Comparison of ENCODE assay signal across 19 cellular contexts in genomic region chr10:26489081-26489480, GRCh38. TPM values are rescaled to one million over a fixed set of nuclear protein-coding genes. Genes with fewer than 3 reads are reported as not detected.
DNase-seq lines count a peak whose midpoint lies in the region; ATAC-seq and TF ChIP-seq lines count a peak whose summit lies in the region.
"Had no signal": no experiment of that assay in that cellular context is flagged by ENCODE, and none has a peak within 500 bp of the region (broad histone marks: within the 10 kb centered on the region; RNA-seq: fewer than 3 reads in every experiment).

No MANE protein-coding gene starts in this region.

- no peak for DNase-seq in activated CD4-positive, alpha-beta T cell treated with anti-CD3 and anti-CD28 coated beads, Interleukin-2, amount 10 ng/mL, durations not matched to agents 24 days and 14 days
- no peak for DNase-seq in activated CD4-positive, alpha-beta T cell treated with anti-CD3 and anti-CD28 coated beads for 4 hours
- DNase-seq in HCT116 (ENCODE audit: low read depth, low spot score) (no peak), osteoblast (ENCODE audit: insufficient read length, low spot score, missing footprints) (no peak), NCI-H2227 (lab: John Stamatoyannopoulos, UW; ENCODE audit: unreplicated experiment) (no peak), NCI-H524 (lab: John Stamatoyannopoulos, UW) (no peak)
- DNase-seq in activated naive CD8-positive, alpha-beta T cell treated with anti-CD3 and anti-CD28 coated beads, Interleukin-2, amount 10 ng/mL, durations not matched to agents 7 days and 5 days, result no peak
- DNase-seq: activated CD4-positive, CD25-positive, alpha-beta regulatory T cell; islet precursor cell; naive B cell; NCI-H1436 treated with DMSO at 0.1 percent for 48 hours; PC-9 had no signal

- POLR2A ChIA-PET in HCT116 (lab: Charles Lee), result no interaction called here
- POLR2A ChIA-PET in activated naive CD8-positive, alpha-beta T cell treated with anti-CD3 and anti-CD28 coated beads, Interleukin-2, amount 10 ng/mL, durations not matched to agents 7 days and 5 days (lab: Charles Lee), result interaction anchor here (0.5 kb wide), 1 partner anchor 9 kb away, joined by 3 read pairs; no protein-coding TSS in a partner anchor

- H3K4me1 Mint-ChIP-seq in activated CD4-positive, alpha-beta T cell treated with anti-CD3 and anti-CD28 coated beads, Interleukin-2, amount 10 ng/mL, durations not matched to agents 24 days and 14 days, result peaks cover 41% of the 10 kb centered on the region
- peaks cover 38% of the 10 kb centered on the region for H3K4me1 Mint-ChIP-seq in activated naive CD8-positive, alpha-beta T cell treated with anti-CD3 and anti-CD28 coated beads, Interleukin-2, amount 10 ng/mL, durations not matched to agents 7 days and 5 days

- no peak for TF ChIP-seq POLR2A in HCT116 (IDR thresholded peaks at IDR 0.05; ENCODE audit: borderline replicate concordance, extremely low read depth, insufficient read depth, insufficient read length)

- no peak for TF ChIP-seq RAD21 in HCT116 (IDR thresholded peaks at IDR 0.05; ENCODE audit: low read depth)

- H3K27ac Mint-ChIP-seq in activated CD4-positive, alpha-beta T cell treated with anti-CD3 and anti-CD28 coated beads, Interleukin-2, amount 10 ng/mL, durations not matched to agents 24 days and 14 days, result peak overlapping the region; percentile 96
- peak overlapping the region; percentile 94 for H3K27ac Mint-ChIP-seq in activated naive CD8-positive, alpha-beta T cell treated with anti-CD3 and anti-CD28 coated beads, Interleukin-2, amount 10 ng/mL, durations not matched to agents 7 days and 5 days
- H3K27ac Mint-ChIP-seq: GM23338 had no signal

- H3K79me2 ChIP-seq in HCT116 (ENCODE audit: insufficient read depth, low read length), result no peaks in the 10 kb centered on the region
- H3K79me2 ChIP-seq in osteoblast (ENCODE audit: insufficient read depth, low read length), result no peaks in the 10 kb centered on the region

- CTCF ChIA-PET in HCT116 (lab: Charles Lee), result no interaction called here

- H3K9me2 ChIP-seq in HCT116 (ENCODE audit: insufficient read depth), result no peaks in the 10 kb centered on the region

- ATAC-seq in HCT116 (no peak), HG02852 (IDR thresholded peaks at IDR 0.05; ENCODE audit: unreplicated experiment) (no peak)
- no peak for ATAC-seq in activated naive CD8-positive, alpha-beta T cell treated with anti-CD3 and anti-CD28 coated beads, Interleukin-2, amount 10 ng/mL, durations not matched to agents 7 days and 5 days (ENCODE audit: low read depth)
- ATAC-seq: GM23338 had no signal

- H3K36me3 ChIP-seq in HCT116 (ENCODE audit: control insufficient read depth in 1 of 2, insufficient read depth in 2 of 2, low read length in 2 of 2), result no peaks in the 10 kb centered on the region
- no peaks in the 10 kb centered on the region for H3K36me3 ChIP-seq in osteoblast (ENCODE audit: insufficient read depth, low read length)
- H3K36me3 ChIP-seq: ascending aorta, suprapubic skin had no signal

- H3K4me1 ChIP-seq in HCT116 (ENCODE audit: control insufficient read depth in 1 of 2, insufficient read depth in 2 of 2, low read length in 2 of 2) (peaks cover 8 to 26% of the 10 kb centered on the region in 2 experiments; a peak in 3 of 4 replicates), osteoblast (ENCODE audit: insufficient read depth, low read length) (peaks cover 31% of the 10 kb centered on the region)

- H3K27ac ChIP-seq in HCT116 (ENCODE audit: low read depth, low read length) (no peak overlapping the region), osteoblast (ENCODE audit: low read depth, low read length) (peak overlapping the region; percentile 99)
- H3K27ac ChIP-seq: ascending aorta, PC-9, suprapubic skin had no signal

- H3K9ac ChIP-seq in HCT116 (ENCODE audit: low read length), result no peak overlapping the region
- H3K9ac ChIP-seq: BLaER1 treated with 17β-estradiol and CSF1 and Interleukin-3, amounts not matched to agents 10 nM and 100 nM had no signal

- peak overlapping the region; percentile 68 for H3K4me3 Mint-ChIP-seq in activated CD4-positive, alpha-beta T cell treated with anti-CD3 and anti-CD28 coated beads, Interleukin-2, amount 10 ng/mL, durations not matched to agents 24 days and 14 days
- no peak overlapping the region for H3K4me3 Mint-ChIP-seq in activated naive CD8-positive, alpha-beta T cell treated with anti-CD3 and anti-CD28 coated beads, Interleukin-2, amount 10 ng/mL, durations not matched to agents 7 days and 5 days
- H3K4me3 Mint-ChIP-seq: GM23338 had no signal

- peaks cover 5% of the 10 kb centered on the region for H3K9me3 Mint-ChIP-seq in activated CD4-positive, alpha-beta T cell treated with anti-CD3 and anti-CD28 coated beads, Interleukin-2, amount 10 ng/mL, durations not matched to agents 24 days and 14 days
- H3K9me3 Mint-ChIP-seq in activated naive CD8-positive, alpha-beta T cell treated with anti-CD3 and anti-CD28 coated beads, Interleukin-2, amount 10 ng/mL, durations not matched to agents 7 days and 5 days, result peaks cover 5% of the 10 kb centered on the region

- H4K20me1 ChIP-seq in HCT116 (ENCODE audit: insufficient read depth), result no peaks in the 10 kb centered on the region; the same call in 1 of the 2 replicates
- no peaks in the 10 kb centered on the region for H4K20me1 ChIP-seq in osteoblast (ENCODE audit: insufficient read depth, low read length)

- H3K27me3 Mint-ChIP-seq in activated CD4-positive, alpha-beta T cell treated with anti-CD3 and anti-CD28 coated beads, Interleukin-2, amount 10 ng/mL, durations not matched to agents 24 days and 14 days, result no peaks in the 10 kb centered on the region
- no peaks in the 10 kb centered on the region for H3K27me3 Mint-ChIP-seq in activated naive CD8-positive, alpha-beta T cell treated with anti-CD3 and anti-CD28 coated beads, Interleukin-2, amount 10 ng/mL, durations not matched to agents 7 days and 5 days
- H3K27me3 Mint-ChIP-seq: naive B cell had no signal

- H3K9me3 ChIP-seq in HCT116 (ENCODE audit: control insufficient read depth in 1 of 2, insufficient read depth in 1 of 2, low read depth in 1 of 2, low read length in 2 of 2) (no peaks in the 10 kb centered on the region), osteoblast (ENCODE audit: low read depth, low read length) (no peaks in the 10 kb centered on the region)
- H3K9me3 ChIP-seq: ascending aorta, suprapubic skin had no signal

- H3K36me3 Mint-ChIP-seq in activated CD4-positive, alpha-beta T cell treated with anti-CD3 and anti-CD28 coated beads, Interleukin-2, amount 10 ng/mL, durations not matched to agents 24 days and 14 days (ENCODE audit: low read depth), result peaks cover 38% of the 10 kb centered on the region
- H3K36me3 Mint-ChIP-seq in activated naive CD8-positive, alpha-beta T cell treated with anti-CD3 and anti-CD28 coated beads, Interleukin-2, amount 10 ng/mL, durations not matched to agents 7 days and 5 days, result peaks cover 42% of the 10 kb centered on the region

- H3K27me3 ChIP-seq in HCT116 (ENCODE audit: insufficient read depth, low read length) (no peaks in the 10 kb centered on the region), osteoblast (ENCODE audit: insufficient read depth, low read length) (no peaks in the 10 kb centered on the region)
- H3K27me3 ChIP-seq: ascending aorta; BLaER1 treated with 17β-estradiol and CSF1 and Interleukin-3, amounts not matched to agents 10 nM and 100 nM; suprapubic skin had no signal

- BruUV-seq in HCT116 (replicated peaks; lab: Mats Ljungman, UMichigan), result no TSS peak

- H3K4me2 ChIP-seq in HCT116 (ENCODE audit: low read length) (no peak overlapping the region), osteoblast (ENCODE audit: insufficient read depth, low read length) (no peak overlapping the region)
- H3K4me2 ChIP-seq: GM23338, PC-9 had no signal

- RAD21 ChIA-PET in HCT116 (lab: Charles Lee; ENCODE audit: low non-redundant PET in 1 of 2, low total read pairs in 2 of 2, uncharacterized antibody in 2 of 2, unreplicated experiment in 2 of 2), result no interaction called here

- no peak overlapping the region for H3K4me3 ChIP-seq in HCT116 (replicated peaks in 1 of 2; ENCODE audit: low read depth in 1 of 2, low read length in 2 of 2)
- no peak overlapping the region for H3K4me3 ChIP-seq in osteoblast (ENCODE audit: insufficient read depth, low read length)
- H3K4me3 ChIP-seq: ascending aorta; BLaER1 treated with 17β-estradiol and CSF1 and Interleukin-3, amounts not matched to agents 10 nM and 100 nM; GM23338; lung; PC-9; suprapubic skin had no signal

- intact Hi-C loops in activated CD4-positive, alpha-beta T cell treated with anti-CD3 and anti-CD28 coated beads, Interleukin-2, amount 10 ng/mL, durations not matched to agents 24 days and 14 days (cut with micrococcal nuclease), result loop anchor here (5.0 to 10.0 kb wide), 3 partner anchors 208 to 666 kb away; partner anchors contain the start of genes ABI1, MASTL, PDSS1 and YME1L1
- intact Hi-C loops in HCT116 (cut with micrococcal nuclease), result no loop called here

- peak overlapping the region; percentile 16 for H2AFZ ChIP-seq in HCT116 (ENCODE audit: low read depth, low read length, poor library complexity, severe bottlenecking)
- no peak overlapping the region for H2AFZ ChIP-seq in osteoblast (ENCODE audit: low read length)
- H2AFZ ChIP-seq: GM23338, PC-9 had no signal

- TF ChIP-seq CTCF in HCT116 (IDR thresholded peaks at IDR 0.05 in 2 of 3, conservative IDR thresholded peaks at IDR 0.05 in 1 of 3; ENCODE audit: borderline replicate concordance in 1 of 3, insufficient read depth in 1 of 3, low read depth in 2 of 3, low read length in 2 of 3) (no peak), osteoblast (IDR thresholded peaks at IDR 0.05; ENCODE audit: extremely low read depth, low read depth, low read length) (no peak)

TF ChIP-seq in HCT116, 20 proteins besides CTCF, POLR2A, EP300 and RAD21:
- no peak for TF ChIP-seq MAX (IDR thresholded peaks at IDR 0.05)
- no peak for TF ChIP-seq SRF (IDR thresholded peaks at IDR 0.05; ENCODE audit: low read depth)

RNA-seq across cellular contexts. Expression of gene APBB1IP, which starts 50.9 kb away (rescaled TPM):
- 40.0 and 41.3 TPM in 2 replicates for total RNA-seq in activated CD4-positive, alpha-beta T cell treated with anti-CD3 and anti-CD28 coated beads, Interleukin-2, amount 10 ng/mL, durations not matched to agents 24 days and 14 days
- 0.27 TPM for total RNA-seq in HCT116 (2021; ENCODE audit: unreplicated experiment)
- not detected in 2 replicates for polyA plus RNA-seq in HCT116 (2012)
- 10 to 100 TPM; 81.1 to 88.7 TPM for total RNA-seq in activated naive CD8-positive, alpha-beta T cell treated with anti-CD3 and anti-CD28 coated beads, Interleukin-2, amount 10 ng/mL, durations not matched to agents 7 days and 5 days
- 14.8 and 29.8 TPM in 2 replicates for total RNA-seq in osteoblast
- total RNA-seq: A172, ascending aorta, PC-9 had no signal

Comparison
In these comparisons a context has a peak if more than half of its experiments do, and no peak if none do; other contexts are left out.
1. RNA of gene APBB1IP, which starts 50.9 kb away (total RNA-seq): 81.1 to 88.7 TPM in activated naive CD8-positive, alpha-beta T cell treated with anti-CD3 and anti-CD28 coated beads, Interleukin-2, amount 10 ng/mL, durations not matched to agents 7 days and 5 days, 40.0 to 41.3 TPM in activated CD4-positive, alpha-beta T cell treated with anti-CD3 and anti-CD28 coated beads, Interleukin-2, amount 10 ng/mL, durations not matched to agents 24 days and 14 days and 14.8 to 29.8 TPM in osteoblast; 0.27 TPM in HCT116 (single experiment); every median in the first group is over 10 times any median in the second.